Comparison of ENCODE assay signal across 9 cellular contexts in the genomic region with DNA sequence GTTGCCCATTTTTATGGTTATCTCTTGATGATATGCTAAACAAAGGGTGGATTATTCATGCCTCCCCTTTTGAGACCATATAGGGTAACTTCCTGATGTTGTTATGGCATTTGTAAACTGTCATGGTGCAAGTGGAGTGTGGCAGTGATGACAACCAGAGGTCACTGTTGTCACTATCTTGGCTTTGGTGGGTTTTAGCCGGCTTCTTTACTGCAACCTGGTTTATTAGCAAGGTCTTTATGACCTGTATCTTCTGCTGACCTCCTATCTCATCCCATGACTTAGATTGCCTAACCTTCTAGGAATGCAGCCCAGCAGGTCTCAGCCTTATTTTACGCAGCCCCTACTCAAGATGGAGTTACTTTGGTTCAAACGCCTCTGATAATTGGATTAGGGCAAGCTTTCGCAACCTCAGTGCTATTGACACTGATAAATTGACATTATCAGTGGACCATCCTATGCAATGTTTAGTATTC. TPM values are rescaled to one million over a fixed set of nuclear protein-coding genes. Genes with fewer than 3 reads are reported as not detected.
DNase-seq lines count a peak whose midpoint lies in the region; ATAC-seq and TF ChIP-seq lines count a peak whose summit lies in the region.
"Had no signal": no experiment of that assay in that cellular context is flagged by ENCODE, and none has a peak within 500 bp of the region (broad histone marks: within the 10 kb centered on the region; RNA-seq: fewer than 3 reads in every experiment).

No MANE protein-coding gene starts in this region.

- H3K4me3 ChIP-seq in BLaER1 (peak overlapping the region; percentile 42), PC-3 (ENCODE audit: low read length) (no peak overlapping the region), iPS DF 6.9 (ENCODE audit: low read length) (no peak overlapping the region), MG63 (no peak overlapping the region)

- no peak for TF ChIP-seq CTCF in PC-3 (conservative IDR thresholded peaks at IDR 0.05; ENCODE audit: low read depth, low read length)

- no peaks in the 10 kb centered on the region for H3K36me3 ChIP-seq in BLaER1
- no peaks in the 10 kb centered on the region for H3K36me3 ChIP-seq in PC-3 (ENCODE audit: low read depth, low read length)
- H3K36me3 ChIP-seq in iPS DF 6.9 (ENCODE audit: control insufficient read depth, insufficient read depth, low read length), result no peaks in the 10 kb centered on the region
- H3K36me3 ChIP-seq in MG63, result no peaks in the 10 kb centered on the region

- ATAC-seq in GM18867 (IDR thresholded peaks at IDR 0.05; ENCODE audit: unreplicated experiment) (peak; percentile 59), PC-3 (no peak)

- H3K27me3 ChIP-seq in BLaER1 (no peaks in the 10 kb centered on the region), PC-3 (ENCODE audit: low read length) (no peaks in the 10 kb centered on the region), iPS DF 6.9 (ENCODE audit: control insufficient read depth, insufficient read depth, low read length) (no peaks in the 10 kb centered on the region), MG63 (no peaks in the 10 kb centered on the region)

- peak overlapping the region; percentile 83 for H3K4me2 ChIP-seq in BLaER1
- H3K4me2 ChIP-seq in PC-3 (ENCODE audit: low read length), result no peak overlapping the region

- H3F3A ChIP-seq in PC-3 (ENCODE audit: low read length, unreplicated experiment), result no peaks in the 10 kb centered on the region

- H3K4me1 ChIP-seq in BLaER1 (peaks cover 42% of the 10 kb centered on the region), PC-3 (ENCODE audit: insufficient read depth, low read length) (peaks cover 20% of the 10 kb centered on the region), iPS DF 6.9 (ENCODE audit: control insufficient read depth, insufficient read depth, low read length) (peaks cover 4% of the 10 kb centered on the region; the same call in 1 of the 2 replicates)

- no peaks in the 10 kb centered on the region for H3K79me2 ChIP-seq in PC-3 (ENCODE audit: low read length)

- H2AFZ ChIP-seq in PC-3 (ENCODE audit: low read length), result no peak overlapping the region

- intact Hi-C loops in PC-3 (cut with micrococcal nuclease), result loop anchor here (5.0 kb wide), 2 partner anchors 169 to 184 kb away; a partner anchor contains a TSS

- WGBS in iPS DF 6.9 (ENCODE audit: insufficient coverage, insufficient read length), result no CpG with 5 or more reads among the region's 4 CpGs

- H3K9me2 ChIP-seq in PC-3 (replicated peaks; ENCODE audit: low read length), result no peaks in the 10 kb centered on the region

- no TSS peak for BruUV-seq in PC-3 (replicated peaks; lab: Mats Ljungman, UMichigan)

- H3K27ac ChIP-seq in BLaER1, result peak overlapping the region; percentile 64
- peak overlapping the region; percentile 98 for H3K27ac ChIP-seq in PC-3 (ENCODE audit: low read length)
- peak overlapping the region; percentile 29 for H3K27ac ChIP-seq in iPS DF 6.9 (ENCODE audit: low read length)

- no peaks in the 10 kb centered on the region for H3K9me3 ChIP-seq in BLaER1
- no peaks in the 10 kb centered on the region for H3K9me3 ChIP-seq in PC-3 (ENCODE audit: low read length)
- no peaks in the 10 kb centered on the region for H3K9me3 ChIP-seq in iPS DF 6.9 (ENCODE audit: control insufficient read depth, insufficient read depth, low read length)
- no peaks in the 10 kb centered on the region for H3K9me3 ChIP-seq in MG63

- no peaks in the 10 kb centered on the region for H4K20me1 ChIP-seq in BLaER1
- H4K20me1 ChIP-seq in PC-3 (ENCODE audit: low read length), result no peaks in the 10 kb centered on the region

- H3K9ac ChIP-seq in BLaER1 (peak overlapping the region; percentile 66; the same call in 1 of the 2 replicates), PC-3 (ENCODE audit: low read length) (peak overlapping the region; percentile 86; the same call in 1 of the 2 replicates)

- POLR2A ChIA-PET in PC-3 (lab: Charles Lee; ENCODE audit: unreplicated experiment), result interaction anchor here (0.5 to 1.4 kb wide), 2 partner anchors 34 to 38 kb away, joined by 4 read pairs; a partner anchor contains a TSS

- CTCF ChIA-PET in PC-3 (lab: Charles Lee), result interaction anchor here (1.4 kb wide), 1 partner anchor 80 kb away, joined by 7 read pairs; no protein-coding TSS in a partner anchor

- DNase-seq in PC-3, result no peak
- no peak for DNase-seq in iPS DF 6.9 (ENCODE audit: low read depth, low spot score)
- DNase-seq in NOMO-1 treated with DMSO at 0.1 percent for 48 hours (lab: John Stamatoyannopoulos, UW; ENCODE audit: unreplicated experiment), result no peak
- DNase-seq in NCI-H526 treated with DMSO at 0.1 percent for 48 hours (lab: John Stamatoyannopoulos, UW), result no peak
- DNase-seq in mesenteric fat pad (ENCODE audit: low spot score), result no peak
- no peak for DNase-seq in MG63
- DNase-seq: NCI-H2081 treated with DMSO at 0.1 percent for 48 hours had no signal

RNA-seq across cellular contexts. Expression of a gene that starts 36.9 kb away (rescaled TPM):
- total RNA-seq in PC-3 (2014; rRNA removed) (47.1 and 47.6 TPM in 2 replicates), mesenteric fat pad (83.3 TPM)
- 26.9 and 31.9 TPM in 2 replicates for total RNA-seq in MG63 (2014; rRNA removed; shearing (Covaris generic); ENCODE audit: low replicate concordance)

RNA-seq across cellular contexts. Expression of a gene that starts 37.8 kb away (rescaled TPM):
- total RNA-seq in PC-3 (2014; rRNA removed), result 8.1 and 8.2 TPM in 2 replicates
- total RNA-seq in mesenteric fat pad, result 16.6 TPM
- 7.1 and 10.1 TPM in 2 replicates for total RNA-seq in MG63 (2014; rRNA removed; shearing (Covaris generic); ENCODE audit: low replicate concordance)

Comparison
In these comparisons a context has a peak if more than half of its experiments do, and no peak if none do; other contexts are left out.
1. H3K27ac ChIP-seq: peak in every context shown above with its lines; median percentile 98 in PC-3; 64 in BLaER1; 29 in iPS DF 6.9.